ENCODE assay signal across 8 cellular contexts in genomic region chr13:30395192-30396158, GRCh38. TPM values are rescaled to one million over a fixed set of nuclear protein-coding genes. Genes with fewer than 3 reads are reported as not detected.
A peak's percentile ranks its signal among the peaks of the same experiment; 100 is the strongest.
DNase-seq lines count a peak whose midpoint lies in the region; TF ChIP-seq lines count a peak whose summit lies in the region.

No MANE protein-coding gene starts in this region.

- TF ChIP-seq CTCF in SU-DHL-6 (IDR thresholded peaks at IDR 0.05; ENCODE audit: insufficient read depth, low read length, poor library complexity, severe bottlenecking), result no peak
- no peak for TF ChIP-seq CTCF in left ventricle myocardium inferior (IDR thresholded peaks at IDR 0.05; ENCODE audit: borderline replicate concordance)
- TF ChIP-seq CTCF in vagina (IDR thresholded peaks at IDR 0.05), result no peak

- POLR2A ChIA-PET in HEK293T (lab: Yijun Ruan, JAX), result interaction anchor here (0.6 to 1.8 kb wide), 7 partner anchors 10 to 220 kb away, joined by 3 to 8 read pairs (median 4); no protein-coding TSS in a partner anchor

- H3K4me2 ChIP-seq in SU-DHL-6 (ENCODE audit: low read depth, low read length, poor library complexity, severe bottlenecking), result peak overlapping the region; percentile 92

- intact Hi-C loops in left ventricle myocardium inferior (cut with micrococcal nuclease) (no loop called here), posterior cingulate gyrus (cut with DNase I) (no loop called here), vagina (cut with DNase I) (loop anchor here (5.0 to 10.0 kb wide), 2 partner anchors 51 to 282 kb away; no protein-coding TSS in a partner anchor)

- peak; percentile 60 for DNase-seq in GDM1 (lab: John Stamatoyannopoulos, UW)
- DNase-seq in HEK293T (ENCODE audit: extremely low spot score), result peak; percentile 61
- DNase-seq in NAMALWA (ENCODE audit: low spot score), result peak; percentile 75
- peak; percentile 6 to 91 (median 77) for DNase-seq in anterior cingulate cortex (lab: John Stamatoyannopoulos, UW)
- DNase-seq in left ventricle myocardium inferior, result peak; percentile 86
- DNase-seq in posterior cingulate gyrus, result peak; percentile 78 to 98 (median 90)
- DNase-seq in vagina (ENCODE audit: extremely low spot score in 2 of 2), result peak in 1 of 2 donors; percentile 100

- H3K9ac ChIP-seq in SU-DHL-6 (ENCODE audit: low read length), result peak overlapping the region; percentile 72

- no peaks in the 10 kb centered on the region for H3K27me3 ChIP-seq in SU-DHL-6 (ENCODE audit: low read length)
- H3K27me3 ChIP-seq in left ventricle myocardium inferior (ENCODE audit: low read depth), result no peaks in the 10 kb centered on the region
- no peaks in the 10 kb centered on the region for H3K27me3 ChIP-seq in vagina

- CTCF ChIA-PET in HEK293T (lab: Yijun Ruan, JAX), result no interaction called here

- H3K4me1 ChIP-seq in left ventricle myocardium inferior (peaks cover 18% of the 10 kb centered on the region), vagina (peaks cover 17% of the 10 kb centered on the region)

- H3K9me3 ChIP-seq in SU-DHL-6 (ENCODE audit: insufficient read depth, low read length) (no peaks in the 10 kb centered on the region), left ventricle myocardium inferior (replicated peaks) (no peaks in the 10 kb centered on the region), vagina (no peaks in the 10 kb centered on the region)

- H4K20me1 ChIP-seq in SU-DHL-6 (ENCODE audit: low read depth, low read length), result no peaks in the 10 kb centered on the region

- peak in 1 of 2 donors; percentile 30 for TF ChIP-seq POLR2A in vagina (IDR thresholded peaks at IDR 0.05)

- H3K9me2 ChIP-seq in SU-DHL-6 (replicated peaks; ENCODE audit: insufficient read depth, low read length), result no peaks in the 10 kb centered on the region

- H3K4me3 ChIP-seq in SU-DHL-6 (ENCODE audit: insufficient read depth, low read length, poor library complexity, severe bottlenecking) (peak overlapping the region; percentile 59), left ventricle myocardium inferior (peak overlapping the region; percentile 69), vagina (peak overlapping the region; percentile 45 to 62)

- no peaks in the 10 kb centered on the region for H3K79me2 ChIP-seq in SU-DHL-6 (ENCODE audit: insufficient read depth, low read length)

- peak overlapping the region; percentile 70 for H2AFZ ChIP-seq in SU-DHL-6 (ENCODE audit: low read depth, low read length, severe bottlenecking)

- peaks cover 16% of the 10 kb centered on the region for H3F3A ChIP-seq in SU-DHL-6 (ENCODE audit: insufficient read depth)

- H3K27ac ChIP-seq in SU-DHL-6 (ENCODE audit: low read depth, low read length) (peak overlapping the region; percentile 78), left ventricle myocardium inferior (replicated peaks) (peak overlapping the region; percentile 79), vagina (peak overlapping the region; percentile 94)

- H3K36me3 ChIP-seq in SU-DHL-6 (ENCODE audit: low read length) (no peaks in the 10 kb centered on the region), left ventricle myocardium inferior (no peaks in the 10 kb centered on the region), vagina (no peaks in the 10 kb centered on the region)

TF ChIP-seq in HEK293T, 16 proteins besides CTCF, POLR2A, EP300 and RAD21:
- TF ChIP-seq L3MBTL2 (conservative IDR thresholded peaks at IDR 0.05) (peak; percentile 92), SP1 (IDR thresholded peaks at IDR 0.05) (no peak), HDGF (IDR thresholded peaks at IDR 0.05; ENCODE audit: borderline replicate concordance) (no peak), PKNOX1 (IDR thresholded peaks at IDR 0.05) (0 out of 2 replicates have a peak, but pooled peaks have one; percentile 22), NFRKB (IDR thresholded peaks at IDR 0.05) (no peak), ARNT (IDR thresholded peaks at IDR 0.05) (no peak), LEF1 (IDR thresholded peaks at IDR 0.05; ENCODE audit: borderline replicate concordance) (no peak), SUZ12 (IDR thresholded peaks at IDR 0.05) (no peak), ZNF384 (IDR thresholded peaks at IDR 0.05) (no peak), FOXM1 (IDR thresholded peaks at IDR 0.05; ENCODE audit: borderline replicate concordance) (no peak), FOXA1 (IDR thresholded peaks at IDR 0.05) (no peak), TARDBP (IDR thresholded peaks at IDR 0.05) (no peak), BHLHE40 (IDR thresholded peaks at IDR 0.05; ENCODE audit: borderline replicate concordance) (no peak), ELF4 (IDR thresholded peaks at IDR 0.05) (no peak), CTBP1 (IDR thresholded peaks at IDR 0.05; ENCODE audit: borderline replicate concordance) (no peak)

RNA-seq across cellular contexts. Expression of gene UBE2L5, which starts 26.8 kb away (rescaled TPM):
- total RNA-seq in left ventricle myocardium inferior (not detected), vagina (not detected)
